ENCODE assay signal across 8 cellular contexts in genomic region chr12:76878899-76879709, GRCh38. TPM values are rescaled to one million over a fixed set of nuclear protein-coding genes. Genes with fewer than 3 reads are reported as not detected.
DNase-seq lines count a peak whose midpoint lies in the region; ATAC-seq and TF ChIP-seq lines count a peak whose summit lies in the region.

Gene CSRP2, minus strand, starts transcription at chr12:76879019. Its CDS starts 12,759 bp downstream, at chr12:76866260.

- H3K4me3 ChIP-seq in BE2C (ENCODE audit: low read depth, low read length) (peak within 1 kb of the TSS; percentile 60), duodenal mucosa (ENCODE audit: low read depth in 1 of 2, low read length in 2 of 2) (peak within 1 kb of the TSS; percentile 71 to 73), right lobe of liver (peak within 1 kb of the TSS; percentile 64 to 87 (median 67))

- H3K4me1 ChIP-seq in BE2C (no peaks in the 10 kb centered on the region; the same call in 1 of the 2 replicates), duodenal mucosa (ENCODE audit: control insufficient read depth in 1 of 2, insufficient read depth in 2 of 2, low read length in 2 of 2) (peaks cover 0 to 18% of the 10 kb centered on the region in 2 donors), right lobe of liver (peaks cover 0 to 8% (median 0%) of the 10 kb centered on the region in 4 donors)

- TF ChIP-seq POLR2A in GM19193 (IDR thresholded peaks at IDR 0.05; ENCODE audit: extremely low read depth, insufficient read depth, insufficient read length) (peak; percentile 67), right lobe of liver (IDR thresholded peaks at IDR 0.05) (peak; percentile 90)

- WGBS in right lobe of liver (ENCODE audit: insufficient coverage, low coverage, low lambda C conversion rate, missing lambda C conversion rate), result 6% methylated on average over 12 of the region's 71 CpGs

- intact Hi-C loops in right lobe of liver (cut with DNase I), result no loop called here

- H3K9ac ChIP-seq in duodenal mucosa (ENCODE audit: low read depth in 1 of 2, low read length in 2 of 2), result peak within 1 kb of the TSS; percentile 54 to 66

- H3K27me3 ChIP-seq in BE2C (peaks cover 11% of the 10 kb centered on the region), duodenal mucosa (ENCODE audit: control insufficient read depth in 1 of 2, insufficient read depth in 2 of 2, low read length in 2 of 2) (peaks cover 7 to 15% of the 10 kb centered on the region in 2 donors), right lobe of liver (no peaks in the 10 kb centered on the region)

- no peaks in the 10 kb centered on the region for H3K9me3 ChIP-seq in BE2C
- no peaks in the 10 kb centered on the region for H3K9me3 ChIP-seq in duodenal mucosa (ENCODE audit: control insufficient read depth in 1 of 2, low read length in 2 of 2)
- no peaks in the 10 kb centered on the region for H3K9me3 ChIP-seq in right lobe of liver

- H3K36me3 ChIP-seq in BE2C (no peaks in the 10 kb centered on the region), duodenal mucosa (ENCODE audit: control insufficient read depth in 1 of 2, insufficient read depth in 2 of 2, low read length in 2 of 2) (no peaks in the 10 kb centered on the region), right lobe of liver (no peaks in the 10 kb centered on the region)

- peak; percentile 26 for TF ChIP-seq CTCF in BE2C (IDR thresholded peaks at IDR 0.05; ENCODE audit: low read depth, low read length)
- peak in 2 of 4 donors; percentile 13 to 21 for TF ChIP-seq CTCF in right lobe of liver (IDR thresholded peaks at IDR 0.05)

- H3K27ac ChIP-seq in duodenal mucosa (ENCODE audit: low read depth, low read length), result peak within 1 kb of the TSS; percentile 83
- H3K27ac ChIP-seq in right lobe of liver, result peak within 1 kb of the TSS; percentile 81 to 92 (median 87)

- ATAC-seq in HG03378 (IDR thresholded peaks at IDR 0.05; ENCODE audit: unreplicated experiment), result peak; percentile 79
- ATAC-seq in right lobe of liver, result peak; percentile 96 to 98 (median 97)

- DNase-seq in BE2C (peak; percentile 93), NCI-H524 treated with DMSO at 0.1 percent for 48 hours (lab: John Stamatoyannopoulos, UW) (peak; percentile 23), right lobe of liver (peak; percentile 94 to 96 (median 95))
- peak; percentile 17 to 44 for DNase-seq in activated CD4-positive, alpha-beta T cell treated with anti-CD3 and anti-CD28 coated beads, Interleukin-2, amount 50 U/mL, for 24 hours (ENCODE audit: low read depth in 1 of 2, low spot score in 1 of 2)
- peak; percentile 60 to 72 for DNase-seq in stimulated activated CD4-positive, alpha-beta T cell treated with anti-CD3 and anti-CD28 coated beads, Interleukin-4, amount 100 ng/mL, for 4 hours

RNA-seq across cellular contexts. Expression of gene CSRP2, which starts in this region (rescaled TPM):
- polyA plus RNA-seq in BE2C (2012; ENCODE audit: insufficient read depth, insufficient read length, low read depth), result 1.8 TPM
- 10 to 100 TPM; 13.4 to 35.1 (median 22.4) TPM for total RNA-seq in right lobe of liver

Comparison
In these comparisons a context has a peak if more than half of its experiments do, and no peak if none do; other contexts are left out.
1. Peak in every context shown above with its lines: DNase-seq, ATAC-seq, H3K4me3 ChIP-seq and H3K27ac ChIP-seq.
2. DNase-seq: peak in every context shown above with its lines; median percentile 95 in right lobe of liver; 93 in BE2C; 66 in stimulated activated CD4-positive, alpha-beta T cell treated with anti-CD3 and anti-CD28 coated beads, Interleukin-4, amount 100 ng/mL, for 4 hours; 30 in activated CD4-positive, alpha-beta T cell treated with anti-CD3 and anti-CD28 coated beads, Interleukin-2, amount 50 U/mL, for 24 hours; 23 in NCI-H524 treated with DMSO at 0.1 percent for 48 hours.